In the genomic region with DNA sequence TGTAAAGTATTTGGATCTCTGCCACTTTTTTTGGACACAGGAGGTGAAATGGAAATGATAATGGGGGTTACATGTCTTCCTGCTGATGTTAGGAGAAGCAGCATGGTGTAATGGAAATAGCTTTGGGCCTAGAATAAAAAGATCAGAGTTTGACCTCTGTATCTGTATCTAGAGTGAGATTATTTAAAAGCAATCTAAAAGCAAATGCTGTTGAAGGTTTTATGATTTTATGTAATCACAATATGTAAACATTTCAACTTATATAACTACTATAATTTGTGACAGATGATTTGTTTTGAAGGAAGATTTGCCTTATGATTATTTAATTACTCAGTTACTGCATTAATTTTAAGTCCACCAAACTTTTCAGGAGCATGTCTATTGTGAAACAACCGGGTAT, we compare ENCODE assay signal across 18 cellular contexts. TPM values are rescaled to one million over a fixed set of nuclear protein-coding genes. Genes with fewer than 3 reads are reported as not detected.
DNase-seq lines count a peak whose midpoint lies in the region; ATAC-seq, FAIRE-seq and TF ChIP-seq lines count a peak whose summit lies in the region.
"Had no signal": no experiment of that assay in that cellular context is flagged by ENCODE, and none has a peak within 500 bp of the region (broad histone marks: within the 10 kb centered on the region; RNA-seq: fewer than 3 reads in every experiment).

No MANE protein-coding gene starts in this region.

- no peak overlapping the region for H3K4me3 Mint-ChIP-seq in activated naive CD4-positive, alpha-beta T cell treated with anti-CD3 and anti-CD28 coated beads, Interleukin-2, amount 50 U/mL, for 24 hours
- H3K4me3 Mint-ChIP-seq in brain: peak overlapping the region; percentile 92 to 97 (median 95)
- H3K4me3 Mint-ChIP-seq: activated CD4-positive, alpha-beta T cell treated with anti-CD3 and anti-CD28 coated beads, Interleukin-2, amount 10 ng/mL, durations not matched to agents 7 days and 5 days; activated naive CD8-positive, alpha-beta T cell; CD8-positive, alpha-beta memory T cell had no signal

- H3K4me3 ChIP-seq in keratinocyte (ENCODE audit: control insufficient read depth in 2 of 3, extremely low read depth in 1 of 3, insufficient read depth in 2 of 3, low read depth in 1 of 3, low read length in 3 of 3): peak overlapping the region in 2 of 3 experiments; percentile 64 to 80
- peak overlapping the region; percentile 22 for H3K4me3 ChIP-seq in urinary bladder (ENCODE audit: low read depth, low read length)
- H3K4me3 ChIP-seq: thyroid gland had no signal

- peaks cover 63% of the 10 kb centered on the region for H3K79me2 ChIP-seq in keratinocyte (ENCODE audit: control insufficient read depth, insufficient read depth, low read length)

- H3K36me3 ChIP-seq in keratinocyte (ENCODE audit: control insufficient read depth in 2 of 2, extremely low read depth in 1 of 2, insufficient read depth in 2 of 2, low read length in 2 of 2) (no peaks in the 10 kb centered on the region), urinary bladder (ENCODE audit: insufficient read depth) (no peaks in the 10 kb centered on the region)
- H3K36me3 ChIP-seq: cardiac muscle cell, neutrophil, thyroid gland had no signal

- H2AFZ ChIP-seq in keratinocyte (ENCODE audit: control insufficient read depth, low read length): no peak overlapping the region

- peak; percentile 29 for FAIRE-seq in keratinocyte (lab: Jason Lieb, UNC)
- FAIRE-seq: H54 had no signal

- H3K27me3 ChIP-seq in keratinocyte (ENCODE audit: control insufficient read depth, extremely low read depth, insufficient read depth, low read length): peaks cover 2% of the 10 kb centered on the region
- H3K27me3 ChIP-seq: cardiac muscle cell, thyroid gland had no signal

- H3K4me2 ChIP-seq in keratinocyte (ENCODE audit: control insufficient read depth, extremely low read depth, insufficient read depth, low read depth, low read length): peak overlapping the region; percentile 49

- H3K4me1 ChIP-seq in keratinocyte (ENCODE audit: control insufficient read depth, extremely low read depth, insufficient read depth, low read length) (peaks cover 7% of the 10 kb centered on the region), urinary bladder (ENCODE audit: insufficient read depth) (no peaks in the 10 kb centered on the region)
- H3K4me1 ChIP-seq: thyroid gland had no signal

- no peaks in the 10 kb centered on the region for H3K9me1 ChIP-seq in keratinocyte (ENCODE audit: control insufficient read depth, extremely low read depth, insufficient read depth, low read length)

- H3K27ac Mint-ChIP-seq in activated naive CD4-positive, alpha-beta T cell treated with anti-CD3 and anti-CD28 coated beads, Interleukin-2, amount 50 U/mL, for 24 hours: peak overlapping the region; percentile 27
- H3K27ac Mint-ChIP-seq in activated naive CD4-positive, alpha-beta T cell treated with anti-CD3 and anti-CD28 coated beads, Interleukin-2, amount 50 U/mL, for 72 hours: no peak overlapping the region
- H3K27ac Mint-ChIP-seq in brain: peak overlapping the region in 3 of 5 experiments; percentile 33 to 96 (median 60)
- H3K27ac Mint-ChIP-seq: activated CD4-positive, alpha-beta T cell treated with anti-CD3 and anti-CD28 coated beads, Interleukin-2, amount 10 ng/mL, durations not matched to agents 7 days and 5 days; activated naive CD8-positive, alpha-beta T cell; CD8-positive, alpha-beta memory T cell had no signal

- H3K36me3 Mint-ChIP-seq in activated naive CD4-positive, alpha-beta T cell treated with anti-CD3 and anti-CD28 coated beads, Interleukin-2, amount 50 U/mL, for 24 hours: no peaks in the 10 kb centered on the region
- H3K36me3 Mint-ChIP-seq in activated naive CD4-positive, alpha-beta T cell treated with anti-CD3 and anti-CD28 coated beads, Interleukin-2, amount 50 U/mL, for 72 hours: no peaks in the 10 kb centered on the region
- H3K36me3 Mint-ChIP-seq in brain: peaks cover 22% of the 10 kb centered on the region
- H3K36me3 Mint-ChIP-seq: activated naive CD8-positive, alpha-beta T cell had no signal

- TF ChIP-seq CTCF in brain (conservative IDR thresholded peaks at IDR 0.05) (no peak), keratinocyte (optimal IDR thresholded peaks at IDR 0.05 in 1 of 3, IDR thresholded peaks at IDR 0.05 in 1 of 3, conservative IDR thresholded peaks at IDR 0.05 in 1 of 3; ENCODE audit: extremely low read depth in 1 of 3, insufficient read depth in 2 of 3, low read length in 3 of 3) (no peak)

- no peaks in the 10 kb centered on the region for H3K9me3 ChIP-seq in keratinocyte (ENCODE audit: control insufficient read depth, low read depth, low read length)
- H3K9me3 ChIP-seq: neutrophil, thyroid gland had no signal

- peaks cover 17% of the 10 kb centered on the region for H3K27me3 Mint-ChIP-seq in activated naive CD4-positive, alpha-beta T cell treated with anti-CD3 and anti-CD28 coated beads, Interleukin-2, amount 50 U/mL, for 24 hours
- peaks cover 19% of the 10 kb centered on the region for H3K27me3 Mint-ChIP-seq in brain

- no peak for ATAC-seq in activated naive CD4-positive, alpha-beta T cell treated with anti-CD3 and anti-CD28 coated beads, Interleukin-2, amount 50 U/mL, for 72 hours
- no peak for ATAC-seq in GM18873 (IDR thresholded peaks at IDR 0.05; ENCODE audit: low FRiP score, unreplicated experiment)

- no peak overlapping the region for H3K27ac ChIP-seq in keratinocyte (ENCODE audit: control insufficient read depth, insufficient read depth, low read length)
- no peak overlapping the region for H3K27ac ChIP-seq in urinary bladder (ENCODE audit: low read depth)
- H3K27ac ChIP-seq: cardiac muscle cell, neutrophil, thyroid gland had no signal

- no peak overlapping the region for H3K9ac ChIP-seq in keratinocyte (ENCODE audit: control insufficient read depth, extremely low read depth, insufficient read depth, low read length)

- H3K9me3 Mint-ChIP-seq in activated naive CD4-positive, alpha-beta T cell treated with anti-CD3 and anti-CD28 coated beads, Interleukin-2, amount 50 U/mL, for 24 hours: no peaks in the 10 kb centered on the region
- no peaks in the 10 kb centered on the region for H3K9me3 Mint-ChIP-seq in activated naive CD4-positive, alpha-beta T cell treated with anti-CD3 and anti-CD28 coated beads, Interleukin-2, amount 50 U/mL, for 72 hours
- H3K9me3 Mint-ChIP-seq in brain: peaks cover 7 to 18% (median 14%) of the 10 kb centered on the region in 5 experiments
- H3K9me3 Mint-ChIP-seq: activated CD4-positive, alpha-beta T cell treated with anti-CD3 and anti-CD28 coated beads, Interleukin-2, amount 10 ng/mL, durations not matched to agents 7 days and 5 days; CD8-positive, alpha-beta memory T cell had no signal

- 34% methylated on average over 1 of the region's 1 CpG for WGBS in urinary bladder

- dilution Hi-C loops in keratinocyte (cut with MboI; ENCODE audit: extremely low pct_ligation_motif_present, low sequenced_read_pairs): no loop called here

- H3K4me1 Mint-ChIP-seq in activated naive CD4-positive, alpha-beta T cell treated with anti-CD3 and anti-CD28 coated beads, Interleukin-2, amount 50 U/mL, for 24 hours: peaks cover 11% of the 10 kb centered on the region
- H3K4me1 Mint-ChIP-seq in brain: peaks cover 46% of the 10 kb centered on the region
- H3K4me1 Mint-ChIP-seq: activated CD4-positive, alpha-beta T cell treated with anti-CD3 and anti-CD28 coated beads, Interleukin-2, amount 10 ng/mL, durations not matched to agents 7 days and 5 days had no signal

- no peaks in the 10 kb centered on the region for H4K20me1 ChIP-seq in keratinocyte (ENCODE audit: control insufficient read depth, extremely low read depth, insufficient read depth, low read length)

- DNase-seq in activated naive CD4-positive, alpha-beta T cell treated with anti-CD3 and anti-CD28 coated beads, Interleukin-2, amount 50 U/mL, for 72 hours (ENCODE audit: low spot score in 2 of 2): no peak
- DNase-seq in keratinocyte (ENCODE audit: low read depth, low spot score) (no peak), NCI-H1092 treated with DMSO at 0.1 percent for 48 hours (lab: John Stamatoyannopoulos, UW) (no peak), T-helper 9 cell (no peak)
- DNase-seq: ACHN; activated CD4-positive, alpha-beta T cell treated with anti-CD3 and anti-CD28 coated beads, Interleukin-2, amount 10 ng/mL, durations not matched to agents 7 days and 5 days; CD8-positive, alpha-beta memory T cell; stimulated activated CD4-positive, alpha-beta T cell treated with anti-CD3 and anti-CD28 coated beads, Interleukin-4, amount 100 ng/mL, for 24 hours; T1000; thyroid gland had no signal

RNA-seq across cellular contexts. Expression of gene COL4A5, which starts 3.4 kb away (rescaled TPM):
- total RNA-seq in activated naive CD4-positive, alpha-beta T cell treated with anti-CD3 and anti-CD28 coated beads, Interleukin-2, amount 50 U/mL, for 72 hours: not detected
- polyA plus RNA-seq in brain (ENCODE audit: insufficient read depth, low read depth, low replicate concordance) (15.1 TPM), keratinocyte (42.4 to 81.5 TPM (median 53.2 TPM) in 3 replicates), urinary bladder (59.3 TPM)
- 16.3 TPM for polyA plus RNA-seq in keratinocyte (2011; ENCODE audit: low read depth)
- 8.9 and 14.2 TPM in 2 replicates for polyA plus RNA-seq in keratinocyte (2011; cell fraction: cytosol; rRNA removed)
- 219 and 282 TPM in 2 replicates for polyA plus RNA-seq in keratinocyte (2011; cell fraction: nucleus; rRNA removed)
- 27.5 and 29.1 TPM in 2 replicates for polyA plus RNA-seq in keratinocyte (2012; ENCODE audit: low replicate concordance)
- polyA minus RNA-seq in keratinocyte: 39.8 to 170 TPM (median 104 TPM) in 3 replicates
- 17.3 TPM for polyA minus RNA-seq in keratinocyte (2011; cell fraction: cytosol; rRNA and poly(A)+ RNA removed)
- polyA minus RNA-seq in keratinocyte (2011; cell fraction: nucleus; rRNA and poly(A)+ RNA removed): 151 and 221 TPM in 2 replicates
- total RNA-seq in urinary bladder: 296 TPM
- total RNA-seq: activated CD4-positive, alpha-beta T cell treated with anti-CD3 and anti-CD28 coated beads, Interleukin-2, amount 10 ng/mL, durations not matched to agents 7 days and 5 days; CD8-positive, alpha-beta memory T cell had no signal
- polyA plus RNA-seq: CD8-positive, alpha-beta memory T cell had no signal

RNA-seq across cellular contexts. Expression of gene COL4A6, which starts 4.8 kb away (rescaled TPM):
- not detected for total RNA-seq in activated naive CD4-positive, alpha-beta T cell treated with anti-CD3 and anti-CD28 coated beads, Interleukin-2, amount 50 U/mL, for 72 hours
- polyA plus RNA-seq in brain (ENCODE audit: insufficient read depth, low read depth, low replicate concordance): 0.29 TPM
- polyA plus RNA-seq in keratinocyte: 15.4 to 25.0 TPM (median 18.8 TPM) in 3 replicates
- 3.9 TPM for polyA plus RNA-seq in keratinocyte (2011; ENCODE audit: low read depth)
- 8.4 and 10.5 TPM in 2 replicates for polyA plus RNA-seq in keratinocyte (2011; cell fraction: cytosol; rRNA removed)
- 62.3 and 71.9 TPM in 2 replicates for polyA plus RNA-seq in keratinocyte (2011; cell fraction: nucleus; rRNA removed)
- 8.9 and 14.6 TPM in 2 replicates for polyA plus RNA-seq in keratinocyte (2012; ENCODE audit: low replicate concordance)
- 9.4 to 27.0 TPM (median 23.9 TPM) in 3 replicates for polyA minus RNA-seq in keratinocyte
- polyA minus RNA-seq in keratinocyte (2011; cell fraction: cytosol; rRNA and poly(A)+ RNA removed): 12.5 TPM
- polyA minus RNA-seq in keratinocyte (2011; cell fraction: nucleus; rRNA and poly(A)+ RNA removed): 41.3 and 74.4 TPM in 2 replicates
- total RNA-seq in urinary bladder: 39.0 TPM
- polyA plus RNA-seq in urinary bladder: 65.8 TPM
- total RNA-seq: activated CD4-positive, alpha-beta T cell treated with anti-CD3 and anti-CD28 coated beads, Interleukin-2, amount 10 ng/mL, durations not matched to agents 7 days and 5 days; CD8-positive, alpha-beta memory T cell had no signal
- polyA plus RNA-seq: CD8-positive, alpha-beta memory T cell had no signal

Comparison
In these comparisons a context has a peak if more than half of its experiments do, and no peak if none do; other contexts are left out.
1. H3K27ac Mint-ChIP-seq: peak in activated naive CD4-positive, alpha-beta T cell treated with anti-CD3 and anti-CD28 coated beads, Interleukin-2, amount 50 U/mL, for 24 hours (single experiment) and brain (3 of 5); none in activated naive CD4-positive, alpha-beta T cell treated with anti-CD3 and anti-CD28 coated beads, Interleukin-2, amount 50 U/mL, for 72 hours (0 of 2).